In genomic region chr1:21344098-21344749, GRCh38 we compare ENCODE assay signal across 8 cellular contexts. TPM values are rescaled to one million over a fixed set of nuclear protein-coding genes. Genes with fewer than 3 reads are reported as not detected.
A peak's percentile ranks its signal among the peaks of the same experiment; 100 is the strongest.
DNase-seq lines count a peak whose midpoint lies in the region; ATAC-seq and TF ChIP-seq lines count a peak whose summit lies in the region.

No MANE protein-coding gene starts in this region.

- POLR2A ChIA-PET in PC-9 (lab: Charles Lee; ENCODE audit: unreplicated experiment) = no interaction called here

- no peaks in the 10 kb centered on the region for H3K27me3 ChIP-seq in DND-41 (ENCODE audit: insufficient read depth, low read length, poor library complexity)
- H3K27me3 ChIP-seq in PC-9 (ENCODE audit: insufficient read depth, low read depth) = no peaks in the 10 kb centered on the region
- peaks cover 0 to 10% (median 0%) of the 10 kb centered on the region in 4 donors for H3K27me3 ChIP-seq in esophagus squamous epithelium

- H3K4me2 ChIP-seq in DND-41 (ENCODE audit: insufficient read depth, low read length) = peak overlapping the region; percentile 79
- peak overlapping the region; percentile 81 for H3K4me2 ChIP-seq in PC-9

- intact Hi-C loops in PC-9 (cut with micrococcal nuclease; ENCODE audit: unreplicated experiment) (no loop called here), esophagus squamous epithelium (cut with DNase I) (no loop called here)

- TF ChIP-seq CTCF in DND-41 (IDR thresholded peaks at IDR 0.05; ENCODE audit: borderline replicate concordance, extremely low read depth, low read length, poor library complexity, severe bottlenecking) (no peak), PC-9 (conservative IDR thresholded peaks at IDR 0.05) (no peak), esophagus squamous epithelium (IDR thresholded peaks at IDR 0.05) (no peak), progenitor cell of endocrine pancreas (IDR thresholded peaks at IDR 0.05; ENCODE audit: unreplicated experiment) (no peak)

- H4K20me1 ChIP-seq in DND-41 (ENCODE audit: insufficient read depth, low read length) = peaks cover 49% of the 10 kb centered on the region
- H4K20me1 ChIP-seq in PC-9 (ENCODE audit: insufficient read depth) = 0 out of 2 replicates have a peak, but pooled peaks cover 3% of the 10 kb centered on the region

- TF ChIP-seq POLR2A in esophagus squamous epithelium (IDR thresholded peaks at IDR 0.05) = no peak

- no peaks in the 10 kb centered on the region for H3K9me2 ChIP-seq in PC-9 (ENCODE audit: insufficient read depth)

- no peaks in the 10 kb centered on the region for H3K9me3 Mint-ChIP-seq in progenitor cell of endocrine pancreas (ENCODE audit: low read depth)

- H3K36me3 ChIP-seq in DND-41 (ENCODE audit: insufficient read depth, low read length) = no peaks in the 10 kb centered on the region
- H3K36me3 ChIP-seq in PC-9 (ENCODE audit: low read depth) = no peaks in the 10 kb centered on the region
- H3K36me3 ChIP-seq in esophagus squamous epithelium = no peaks in the 10 kb centered on the region

- no peak for ATAC-seq in DND-41 (ENCODE audit: insufficient read depth, low read depth)
- no peak for ATAC-seq in HG03342 (IDR thresholded peaks at IDR 0.05; ENCODE audit: unreplicated experiment)
- no peak for ATAC-seq in GM18868 (IDR thresholded peaks at IDR 0.05; ENCODE audit: unreplicated experiment)

- no peaks in the 10 kb centered on the region for H3K27me3 Mint-ChIP-seq in progenitor cell of endocrine pancreas

- H3K27ac Mint-ChIP-seq in progenitor cell of endocrine pancreas = peak overlapping the region; percentile 79

- DNase-seq in DND-41 (no peak), PC-9 (no peak), esophagus squamous epithelium (lab: John Stamatoyannopoulos, UW) (no peak), progenitor cell of endocrine pancreas (ENCODE audit: low spot score, unreplicated experiment) (no peak), activated gamma-delta T cell (lab: John Stamatoyannopoulos, UW) (no peak)
- no peak for DNase-seq in stimulated activated CD4-positive, alpha-beta T cell treated with anti-CD3 and anti-CD28 coated beads, Interleukin-4, amount 100 ng/mL, for 24 hours

- no peaks in the 10 kb centered on the region for H3K36me3 Mint-ChIP-seq in progenitor cell of endocrine pancreas (ENCODE audit: insufficient read depth)

- H3K4me1 ChIP-seq in DND-41 (ENCODE audit: insufficient read depth, low read length) (peaks cover 40% of the 10 kb centered on the region), PC-9 (replicated peaks; ENCODE audit: insufficient read depth) (peaks cover 30% of the 10 kb centered on the region), esophagus squamous epithelium (peaks cover 26 to 70% (median 51%) of the 10 kb centered on the region in 3 donors)

- WGBS in esophagus squamous epithelium, 2 donors = 13 to 27% methylated on average over 3 to 9 of the region's 14 CpGs

- H3K4me3 ChIP-seq in DND-41 (ENCODE audit: low read depth in 1 of 2, low read length in 2 of 2) (peak overlapping the region; percentile 64 to 66), PC-9 (peak overlapping the region; percentile 68), esophagus squamous epithelium (peak overlapping the region; percentile 66 to 100 (median 80))

- no peaks in the 10 kb centered on the region for H3F3A ChIP-seq in PC-9 (ENCODE audit: insufficient read depth, low read depth)

- H3K9ac ChIP-seq in DND-41 (ENCODE audit: low read depth, low read length) = peak overlapping the region; percentile 73

- H3K27ac ChIP-seq in DND-41 (ENCODE audit: low read length) = no peak overlapping the region; the same call in 1 of the 2 replicates
- H3K27ac ChIP-seq in PC-9 = no peak overlapping the region
- H3K27ac ChIP-seq in esophagus squamous epithelium = peak overlapping the region; percentile 85 to 93 (median 91)

- H3K4me1 Mint-ChIP-seq in progenitor cell of endocrine pancreas (ENCODE audit: low read depth) = peaks cover 48% of the 10 kb centered on the region

- CTCF ChIA-PET in PC-9 (lab: Charles Lee) = no interaction called here

- peaks cover 31% of the 10 kb centered on the region for H3K79me2 ChIP-seq in DND-41 (ENCODE audit: insufficient read depth, low read length)
- H3K79me2 ChIP-seq in PC-9 (ENCODE audit: low read depth) = peaks cover 57% of the 10 kb centered on the region

- H3K9me3 ChIP-seq in DND-41 (ENCODE audit: insufficient read depth, low read length, severe bottlenecking) (no peaks in the 10 kb centered on the region), PC-9 (ENCODE audit: insufficient read depth, low read depth) (no peaks in the 10 kb centered on the region), esophagus squamous epithelium (no peaks in the 10 kb centered on the region)

- H2AFZ ChIP-seq in DND-41 (ENCODE audit: low read depth, low read length) (peak overlapping the region; percentile 79), PC-9 (no peak overlapping the region)

- peak overlapping the region; percentile 88 for H3K4me3 Mint-ChIP-seq in progenitor cell of endocrine pancreas (ENCODE audit: low read depth)

- BruUV-seq in PC-9 (replicated peaks; lab: Mats Ljungman, UMichigan) = no TSS peak

RNA-seq across cellular contexts. Expression of gene ECE1, which starts 54.0 kb away (rescaled TPM):
- total RNA-seq in PC-9 (2021) (80.8 and 82.1 TPM in 2 replicates), esophagus squamous epithelium (10 to 100 TPM; 11.3 to 42.2 (median 24.1) TPM), progenitor cell of endocrine pancreas (200 and 217 TPM in 2 replicates)

Comparison
In these comparisons a context has a peak if more than half of its experiments do, and no peak if none do; other contexts are left out.
1. H3K27ac ChIP-seq: peak in esophagus squamous epithelium (4 of 4); none in DND-41 (single experiment) and PC-9 (single experiment).
2. Peak in every context shown above with its lines, with median percentiles within 50 percentile points of each other: H3K4me3 ChIP-seq.